Comparison of ENCODE assay signal across 1 cellular context in the genomic region with DNA sequence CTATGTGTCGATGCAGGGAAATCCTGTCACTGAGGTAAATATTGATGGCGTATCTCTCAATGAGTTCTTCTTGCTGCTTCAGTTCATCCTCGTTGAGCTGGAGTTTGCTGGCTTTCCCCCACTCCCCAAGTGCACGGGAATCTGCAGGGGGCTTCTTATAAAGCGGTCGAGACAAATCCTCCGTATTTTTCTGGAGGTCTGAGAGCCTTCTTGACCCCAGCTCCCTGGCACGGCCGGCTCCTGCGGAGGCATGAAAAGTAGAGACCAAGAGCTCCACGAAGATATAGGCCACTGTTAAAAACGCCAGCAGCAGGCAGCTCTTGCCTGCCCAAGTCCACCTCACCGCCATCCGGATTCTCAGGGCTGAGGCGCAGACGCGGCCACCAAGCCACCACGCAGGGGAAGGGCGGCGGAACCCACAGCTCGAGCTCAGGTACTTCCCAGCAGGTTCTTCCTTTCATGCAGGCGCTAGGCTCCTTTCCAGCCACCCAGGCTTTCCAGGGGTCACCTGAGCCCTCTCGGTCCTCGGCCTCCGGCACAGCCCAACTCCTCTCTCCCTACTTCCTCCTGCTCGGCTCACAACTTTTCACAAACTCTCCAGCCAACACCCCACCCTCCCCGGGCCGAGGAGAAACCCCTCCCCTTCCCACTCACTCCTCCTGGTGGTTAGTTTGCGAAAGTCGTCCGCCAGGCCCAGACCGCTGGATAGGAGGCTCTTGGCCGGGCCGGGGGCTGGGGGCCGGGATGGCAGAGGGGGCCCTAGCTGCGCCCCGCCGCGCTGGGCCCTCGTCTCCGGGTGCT.
TF ChIP-seq lines count a peak whose summit lies in the region.

GALNT4 (minus strand) TSS at position 596 of the 801 bp plus-strand sequence; CDS start at position 349, 247 bp downstream.

TF ChIP-seq in K562, 482 proteins besides CTCF, POLR2A, EP300 and RAD21 (continued from another document and continues in another):
- TF ChIP-seq SRSF9 (IDR thresholded peaks at IDR 0.05; ENCODE audit: borderline replicate concordance, low read depth, low read length) (no peak), TFAM (CRISPR knock-in tag; conservative IDR thresholded peaks at IDR 0.05) (no peak), HDAC1 (IDR thresholded peaks at IDR 0.05) (peak in 1 of 2 experiments; percentile 16; a peak in 1 of 4 replicates), STAT5A (IDR thresholded peaks at IDR 0.05; ENCODE audit: borderline replicate concordance, low read length) (no peak), TAF7 (tag; IDR thresholded peaks at IDR 0.05) (0 out of 2 replicates have a peak, but pooled peaks have one; percentile 21), CHD7 (IDR thresholded peaks at IDR 0.05; ENCODE audit: low read depth, low read length) (no peak), NFXL1 (CRISPR knock-in tag; IDR thresholded peaks at IDR 0.05) (no peak), HDAC6 (IDR thresholded peaks at IDR 0.05; ENCODE audit: low read depth, low read length) (no peak), ZNF124 (CRISPR knock-in tag; IDR thresholded peaks at IDR 0.05) (no peak), ZNF75A (CRISPR knock-in tag; IDR thresholded peaks at IDR 0.05) (no peak), ERF (CRISPR knock-in tag; IDR thresholded peaks at IDR 0.05) (no peak), ZNF324 (CRISPR knock-in tag; IDR thresholded peaks at IDR 0.05) (no peak), HOXB6 (CRISPR knock-in tag; IDR thresholded peaks at IDR 0.05; ENCODE audit: borderline replicate concordance) (no peak), ZC3H11A (IDR thresholded peaks at IDR 0.05; ENCODE audit: low read depth, low read length) (no peak), MBD2 (IDR thresholded peaks at IDR 0.05; ENCODE audit: borderline replicate concordance, low read depth) (no peak), TBL1XR1 (IDR thresholded peaks at IDR 0.05; ENCODE audit: low read length in 2 of 2) (no peak), CHD2 (IDR thresholded peaks at IDR 0.05; ENCODE audit: low read depth, low read length) (no peak), KDM1A (IDR thresholded peaks at IDR 0.05) (no peak), ZNF140 (CRISPR knock-in tag; IDR thresholded peaks at IDR 0.05) (no peak), MED1 (CRISPR knock-in tag; IDR thresholded peaks at IDR 0.05; ENCODE audit: borderline replicate concordance) (no peak), NR1H2 (CRISPR knock-in tag; IDR thresholded peaks at IDR 0.05) (0 out of 2 replicates have a peak, but pooled peaks have one; percentile 65), RBBP5 (IDR thresholded peaks at IDR 0.05; ENCODE audit: borderline replicate concordance, insufficient read depth, low read length, poor library complexity, severe bottlenecking) (no peak), CSDE1 (IDR thresholded peaks at IDR 0.05) (no peak), ARID2 (IDR thresholded peaks at IDR 0.05) (no peak), FUS (optimal IDR thresholded peaks at IDR 0.05; ENCODE audit: low read depth, low read length) (no peak), MCM7 (IDR thresholded peaks at IDR 0.05) (no peak), POLR3A (IDR thresholded peaks at IDR 0.05; ENCODE audit: borderline replicate concordance, extremely low read depth, insufficient read depth, insufficient read length) (no peak), RBM34 (IDR thresholded peaks at IDR 0.05; ENCODE audit: borderline replicate concordance, insufficient read depth, low read length) (no peak), ZNF253 (CRISPR knock-in tag; conservative IDR thresholded peaks at IDR 0.05) (no peak)
- TF ChIP-seq, protein P1, sequence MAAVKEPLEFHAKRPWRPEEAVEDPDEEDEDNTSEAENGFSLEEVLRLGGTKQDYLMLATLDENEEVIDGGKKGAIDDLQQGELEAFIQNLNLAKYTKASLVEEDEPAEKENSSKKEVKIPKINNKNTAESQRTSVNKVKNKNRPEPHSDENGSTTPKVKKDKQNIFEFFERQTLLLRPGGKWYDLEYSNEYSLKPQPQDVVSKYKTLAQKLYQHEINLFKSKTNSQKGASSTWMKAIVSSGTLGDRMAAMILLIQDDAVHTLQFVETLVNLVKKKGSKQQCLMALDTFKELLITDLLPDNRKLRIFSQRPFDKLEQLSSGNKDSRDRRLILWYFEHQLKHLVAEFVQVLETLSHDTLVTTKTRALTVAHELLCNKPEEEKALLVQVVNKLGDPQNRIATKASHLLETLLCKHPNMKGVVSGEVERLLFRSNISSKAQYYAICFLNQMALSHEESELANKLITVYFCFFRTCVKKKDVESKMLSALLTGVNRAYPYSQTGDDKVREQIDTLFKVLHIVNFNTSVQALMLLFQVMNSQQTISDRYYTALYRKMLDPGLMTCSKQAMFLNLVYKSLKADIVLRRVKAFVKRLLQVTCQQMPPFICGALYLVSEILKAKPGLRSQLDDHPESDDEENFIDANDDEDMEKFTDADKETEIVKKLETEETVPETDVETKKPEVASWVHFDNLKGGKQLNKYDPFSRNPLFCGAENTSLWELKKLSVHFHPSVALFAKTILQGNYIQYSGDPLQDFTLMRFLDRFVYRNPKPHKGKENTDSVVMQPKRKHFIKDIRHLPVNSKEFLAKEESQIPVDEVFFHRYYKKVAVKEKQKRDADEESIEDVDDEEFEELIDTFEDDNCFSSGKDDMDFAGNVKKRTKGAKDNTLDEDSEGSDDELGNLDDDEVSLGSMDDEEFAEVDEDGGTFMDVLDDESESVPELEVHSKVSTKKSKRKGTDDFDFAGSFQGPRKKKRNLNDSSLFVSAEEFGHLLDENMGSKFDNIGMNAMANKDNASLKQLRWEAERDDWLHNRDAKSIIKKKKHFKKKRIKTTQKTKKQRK (IDR thresholded peaks at IDR 0.05; ENCODE audit: borderline replicate concordance, low read depth, low read length): no peak
- TF ChIP-seq, protein P2, sequence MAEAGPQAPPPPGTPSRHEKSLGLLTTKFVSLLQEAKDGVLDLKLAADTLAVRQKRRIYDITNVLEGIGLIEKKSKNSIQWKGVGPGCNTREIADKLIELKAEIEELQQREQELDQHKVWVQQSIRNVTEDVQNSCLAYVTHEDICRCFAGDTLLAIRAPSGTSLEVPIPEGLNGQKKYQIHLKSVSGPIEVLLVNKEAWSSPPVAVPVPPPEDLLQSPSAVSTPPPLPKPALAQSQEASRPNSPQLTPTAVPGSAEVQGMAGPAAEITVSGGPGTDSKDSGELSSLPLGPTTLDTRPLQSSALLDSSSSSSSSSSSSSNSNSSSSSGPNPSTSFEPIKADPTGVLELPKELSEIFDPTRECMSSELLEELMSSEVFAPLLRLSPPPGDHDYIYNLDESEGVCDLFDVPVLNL (CRISPR knock-in tag; IDR thresholded peaks at IDR 0.05; ENCODE audit: low read depth): no peak
- TF ChIP-seq, protein P3, sequence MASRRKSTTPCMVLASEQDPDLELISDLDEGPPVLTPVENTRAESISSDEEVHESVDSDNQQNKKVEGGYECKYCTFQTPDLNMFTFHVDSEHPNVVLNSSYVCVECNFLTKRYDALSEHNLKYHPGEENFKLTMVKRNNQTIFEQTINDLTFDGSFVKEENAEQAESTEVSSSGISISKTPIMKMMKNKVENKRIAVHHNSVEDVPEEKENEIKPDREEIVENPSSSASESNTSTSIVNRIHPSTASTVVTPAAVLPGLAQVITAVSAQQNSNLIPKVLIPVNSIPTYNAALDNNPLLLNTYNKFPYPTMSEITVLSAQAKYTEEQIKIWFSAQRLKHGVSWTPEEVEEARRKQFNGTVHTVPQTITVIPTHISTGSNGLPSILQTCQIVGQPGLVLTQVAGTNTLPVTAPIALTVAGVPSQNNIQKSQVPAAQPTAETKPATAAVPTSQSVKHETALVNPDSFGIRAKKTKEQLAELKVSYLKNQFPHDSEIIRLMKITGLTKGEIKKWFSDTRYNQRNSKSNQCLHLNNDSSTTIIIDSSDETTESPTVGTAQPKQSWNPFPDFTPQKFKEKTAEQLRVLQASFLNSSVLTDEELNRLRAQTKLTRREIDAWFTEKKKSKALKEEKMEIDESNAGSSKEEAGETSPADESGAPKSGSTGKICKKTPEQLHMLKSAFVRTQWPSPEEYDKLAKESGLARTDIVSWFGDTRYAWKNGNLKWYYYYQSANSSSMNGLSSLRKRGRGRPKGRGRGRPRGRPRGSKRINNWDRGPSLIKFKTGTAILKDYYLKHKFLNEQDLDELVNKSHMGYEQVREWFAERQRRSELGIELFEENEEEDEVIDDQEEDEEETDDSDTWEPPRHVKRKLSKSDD (conservative IDR thresholded peaks at IDR 0.05; ENCODE audit: low read length): no peak
- TF ChIP-seq, protein P4, sequence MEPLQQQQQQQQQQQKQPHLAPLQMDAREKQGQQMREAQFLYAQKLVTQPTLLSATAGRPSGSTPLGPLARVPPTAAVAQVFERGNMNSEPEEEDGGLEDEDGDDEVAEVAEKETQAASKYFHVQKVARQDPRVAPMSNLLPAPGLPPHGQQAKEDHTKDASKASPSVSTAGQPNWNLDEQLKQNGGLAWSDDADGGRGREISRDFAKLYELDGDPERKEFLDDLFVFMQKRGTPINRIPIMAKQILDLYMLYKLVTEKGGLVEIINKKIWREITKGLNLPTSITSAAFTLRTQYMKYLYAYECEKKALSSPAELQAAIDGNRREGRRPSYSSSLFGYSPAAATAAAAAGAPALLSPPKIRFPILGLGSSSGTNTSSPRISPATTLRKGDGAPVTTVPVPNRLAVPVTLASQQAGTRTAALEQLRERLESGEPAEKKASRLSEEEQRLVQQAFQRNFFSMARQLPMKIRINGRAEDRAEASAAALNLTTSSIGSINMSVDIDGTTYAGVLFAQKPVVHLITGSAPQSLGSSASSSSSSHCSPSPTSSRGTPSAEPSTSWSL (CRISPR knock-in tag; IDR thresholded peaks at IDR 0.05; ENCODE audit: borderline replicate concordance): no peak
- TF ChIP-seq, protein P5, sequence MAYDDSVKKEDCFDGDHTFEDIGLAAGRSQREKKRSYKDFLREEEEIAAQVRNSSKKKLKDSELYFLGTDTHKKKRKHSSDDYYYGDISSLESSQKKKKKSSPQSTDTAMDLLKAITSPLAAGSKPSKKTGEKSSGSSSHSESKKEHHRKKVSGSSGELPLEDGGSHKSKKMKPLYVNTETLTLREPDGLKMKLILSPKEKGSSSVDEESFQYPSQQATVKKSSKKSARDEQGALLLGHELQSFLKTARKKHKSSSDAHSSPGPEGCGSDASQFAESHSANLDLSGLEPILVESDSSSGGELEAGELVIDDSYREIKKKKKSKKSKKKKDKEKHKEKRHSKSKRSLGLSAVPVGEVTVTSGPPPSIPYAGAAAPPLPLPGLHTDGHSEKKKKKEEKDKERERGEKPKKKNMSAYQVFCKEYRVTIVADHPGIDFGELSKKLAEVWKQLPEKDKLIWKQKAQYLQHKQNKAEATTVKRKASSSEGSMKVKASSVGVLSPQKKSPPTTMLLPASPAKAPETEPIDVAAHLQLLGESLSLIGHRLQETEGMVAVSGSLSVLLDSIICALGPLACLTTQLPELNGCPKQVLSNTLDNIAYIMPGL (CRISPR knock-in tag; IDR thresholded peaks at IDR 0.05): no peak
